Comparison of ENCODE assay signal across 8 cellular contexts in the genomic region with DNA sequence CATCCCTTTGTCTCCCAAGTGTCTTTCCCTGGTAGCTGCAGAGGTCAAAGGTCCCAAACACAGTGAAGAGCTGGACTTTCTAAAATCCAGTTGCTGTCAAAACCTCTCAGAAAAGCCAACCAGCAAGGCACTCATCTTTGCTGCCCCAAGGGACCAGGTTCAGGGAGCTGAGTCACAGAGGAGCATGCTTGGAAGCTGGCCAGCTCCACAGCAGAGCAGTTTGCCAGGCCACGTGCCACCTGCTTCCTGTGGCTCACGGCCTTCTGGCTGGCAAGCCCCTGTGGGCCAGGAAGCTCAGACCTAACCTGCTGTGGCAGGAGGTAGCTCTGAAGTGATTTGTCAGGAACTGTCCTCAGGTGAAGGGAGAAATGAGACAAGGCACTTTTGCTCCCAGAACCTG. TPM values are rescaled to one million over a fixed set of nuclear protein-coding genes. Genes with fewer than 3 reads are reported as not detected.
DNase-seq lines count a peak whose midpoint lies in the region; ATAC-seq and TF ChIP-seq lines count a peak whose summit lies in the region.

No MANE protein-coding gene starts in this region.

- TF ChIP-seq CTCF in coronary artery (IDR thresholded peaks at IDR 0.05), result no peak
- TF ChIP-seq CTCF in thyroid gland (IDR thresholded peaks at IDR 0.05), result no peak

- H3K27ac ChIP-seq in coronary artery, result peak overlapping the region; percentile 29 to 60
- H3K27ac ChIP-seq in thyroid gland, result peak overlapping the region; percentile 42 to 79 (median 73)

- H3K27me3 ChIP-seq in thyroid gland, result no peaks in the 10 kb centered on the region

- intact Hi-C loops in thyroid gland (cut with DNase I), result loop anchor here (10.0 kb wide), 1 partner anchor 239 kb away; no protein-coding TSS in a partner anchor

- no peak for TF ChIP-seq POLR2A in thyroid gland (IDR thresholded peaks at IDR 0.05)

- no peak for ATAC-seq in HG02970 (IDR thresholded peaks at IDR 0.05; ENCODE audit: low FRiP score, unreplicated experiment)

- H3K4me1 ChIP-seq in thyroid gland, result peaks cover 13 to 35% of the 10 kb centered on the region in 2 donors

- peaks cover 34 to 41% of the 10 kb centered on the region in 2 donors for H3K36me3 ChIP-seq in thyroid gland

- peak; percentile 95 for DNase-seq in DMS153 (lab: John Stamatoyannopoulos, UW)
- DNase-seq in NCI-H1105 (lab: John Stamatoyannopoulos, UW), result peak; percentile 84
- DNase-seq in activated CD4-positive, CD25-positive, alpha-beta regulatory T cell treated with anti-CD3 and anti-CD28 coated beads, Interleukin-2, amount 50 U/mL, for 72 hours, result peak; percentile 56
- DNase-seq in coronary artery (ENCODE audit: low spot score), result no peak
- peak; percentile 78 for DNase-seq in mucosa of gallbladder (ENCODE audit: low spot score)
- DNase-seq in thyroid gland, result peak; percentile 96 to 98
- no peak for DNase-seq in AG08396 (ENCODE audit: low spot score)

- no peaks in the 10 kb centered on the region for H3K9me3 ChIP-seq in thyroid gland

- no peak overlapping the region for H3K4me3 ChIP-seq in coronary artery
- H3K4me3 ChIP-seq in thyroid gland (replicated peaks in 1 of 3), result no peak overlapping the region

- WGBS in thyroid gland, 2 donors, result 0 to 38% methylated on average over 2 of the region's 2 CpGs

RNA-seq across cellular contexts. Expression of a gene that starts 3.6 kb away (rescaled TPM):
- total RNA-seq in mucosa of gallbladder, result 129 TPM
- total RNA-seq in thyroid gland, result 100 to 1,000 TPM; 229 to 512 (median 248) TPM

RNA-seq across cellular contexts. Expression of a gene that starts 5.0 kb away (rescaled TPM):
- total RNA-seq in mucosa of gallbladder (42.3 TPM), thyroid gland (100 to 1,000 TPM in 1 of 4 donors, 10 to 100 TPM in 3; 64.2 to 117 (median 80.0) TPM)

RNA-seq across cellular contexts. Expression of a gene that starts 31.9 kb away (rescaled TPM):
- total RNA-seq in mucosa of gallbladder (10.6 TPM), thyroid gland (10 to 100 TPM in 3 of 4 donors, 1 to 10 TPM in 1; 6.9 to 21.6 (median 15.3) TPM)

RNA-seq across cellular contexts. Expression of a gene that starts 50.9 kb away (rescaled TPM):
- total RNA-seq in mucosa of gallbladder (7.6 TPM), thyroid gland (10 to 100 TPM in 3 of 4 donors, 1 to 10 TPM in 1; 7.0 to 16.7 (median 10.5) TPM)

Comparison
In these comparisons a context has a peak if more than half of its experiments do, and no peak if none do; other contexts are left out.
1. DNase-seq: peak in DMS153 (single experiment), NCI-H1105 (single experiment), activated CD4-positive, CD25-positive, alpha-beta regulatory T cell treated with anti-CD3 and anti-CD28 coated beads, Interleukin-2, amount 50 U/mL, for 72 hours (single experiment), mucosa of gallbladder (single experiment) and thyroid gland (2 of 2); none in coronary artery (single experiment) and AG08396 (single experiment).